ENCODE assay signal across 9 cellular contexts in genomic region chr9:136120119-136120393, GRCh38. TPM values are rescaled to one million over a fixed set of nuclear protein-coding genes. Genes with fewer than 3 reads are reported as not detected.
DNase-seq lines count a peak whose midpoint lies in the region; ATAC-seq and TF ChIP-seq lines count a peak whose summit lies in the region.
"Had no signal": no experiment of that assay in that cellular context is flagged by ENCODE, and none has a peak within 500 bp of the region (broad histone marks: within the 10 kb centered on the region; RNA-seq: fewer than 3 reads in every experiment).

No MANE protein-coding gene starts in this region.

- H3K4me3 ChIP-seq in CD4-positive, alpha-beta memory T cell (ENCODE audit: low read length in 2 of 2) = no peak overlapping the region
- H3K4me3 ChIP-seq in Loucy (ENCODE audit: low read length, poor library complexity, severe bottlenecking) (peak overlapping the region; percentile 77), duodenal mucosa (ENCODE audit: low read depth in 1 of 2, low read length in 2 of 2) (peak overlapping the region; percentile 62 to 74), neural progenitor cell (no peak overlapping the region)

- H3K36me3 ChIP-seq in CD4-positive, alpha-beta memory T cell (ENCODE audit: insufficient read depth, low read length) = peaks cover 11% of the 10 kb centered on the region
- H3K36me3 ChIP-seq in Loucy (ENCODE audit: insufficient read depth, low read length) (no peaks in the 10 kb centered on the region), duodenal mucosa (ENCODE audit: control insufficient read depth in 1 of 2, insufficient read depth in 2 of 2, low read length in 2 of 2) (peaks cover 5 to 15% of the 10 kb centered on the region in 2 donors), neural progenitor cell (no peaks in the 10 kb centered on the region)

- H3F3A ChIP-seq in Loucy (ENCODE audit: low read depth) = no peaks in the 10 kb centered on the region
- peaks cover 16% of the 10 kb centered on the region for H3F3A ChIP-seq in neural progenitor cell (ENCODE audit: low read depth)

- ATAC-seq in HG03135 (IDR thresholded peaks at IDR 0.05; ENCODE audit: unreplicated experiment) (no peak), GM18873 (IDR thresholded peaks at IDR 0.05; ENCODE audit: low FRiP score, unreplicated experiment) (no peak)

- no peaks in the 10 kb centered on the region for H3K9me3 ChIP-seq in CD4-positive, alpha-beta memory T cell (ENCODE audit: control insufficient read depth in 1 of 2, low read length in 2 of 2)
- H3K9me3 ChIP-seq in Loucy (ENCODE audit: insufficient read depth, low read depth, low read length) = no peaks in the 10 kb centered on the region
- no peaks in the 10 kb centered on the region for H3K9me3 ChIP-seq in duodenal mucosa (ENCODE audit: control insufficient read depth in 1 of 2, low read length in 2 of 2)
- no peaks in the 10 kb centered on the region for H3K9me3 ChIP-seq in neural progenitor cell (ENCODE audit: low read depth)

- H3K9me3 Mint-ChIP-seq in CD4-positive, alpha-beta memory T cell = no peaks in the 10 kb centered on the region
- peaks cover 3% of the 10 kb centered on the region for H3K9me3 Mint-ChIP-seq in neural progenitor cell

- intact Hi-C loops in CD4-positive, alpha-beta memory T cell (cut with micrococcal nuclease) = no loop called here

- H3K27me3 ChIP-seq in CD4-positive, alpha-beta memory T cell (ENCODE audit: insufficient read depth, low read length) = no peaks in the 10 kb centered on the region
- H3K27me3 ChIP-seq in Loucy (ENCODE audit: insufficient read depth, low read length, poor library complexity, severe bottlenecking) (no peaks in the 10 kb centered on the region), duodenal mucosa (ENCODE audit: control insufficient read depth in 1 of 2, insufficient read depth in 2 of 2, low read length in 2 of 2) (peaks cover 0 to 7% of the 10 kb centered on the region in 2 donors), neural progenitor cell (peaks cover 7% of the 10 kb centered on the region)

- H3K4me3 Mint-ChIP-seq in CD4-positive, alpha-beta memory T cell = peak overlapping the region; percentile 67 to 82 (median 72)
- H3K4me3 Mint-ChIP-seq in neural progenitor cell = peak overlapping the region; percentile 86

- H4K20me1 ChIP-seq in Loucy (ENCODE audit: insufficient read depth, low read length, poor library complexity, severe bottlenecking) (peaks cover 6% of the 10 kb centered on the region), neural progenitor cell (ENCODE audit: low read depth) (peaks cover 7% of the 10 kb centered on the region)

- peak overlapping the region; percentile 99 for H3K9ac ChIP-seq in Loucy (ENCODE audit: low read depth, low read length, poor library complexity, severe bottlenecking)
- H3K9ac ChIP-seq in duodenal mucosa (ENCODE audit: low read depth in 1 of 2, low read length in 2 of 2) = peak overlapping the region; percentile 68 to 80
- H3K9ac ChIP-seq in neural progenitor cell = no peak overlapping the region

- H3K36me3 Mint-ChIP-seq in CD4-positive, alpha-beta memory T cell = peaks cover 0 to 1% of the 10 kb centered on the region in 2 donors
- H3K36me3 Mint-ChIP-seq in neural progenitor cell = no peaks in the 10 kb centered on the region

- H3K27ac Mint-ChIP-seq in CD4-positive, alpha-beta memory T cell = peak overlapping the region in 6 of 7 donors; percentile 50 to 88 (median 77)
- no peak overlapping the region for H3K27ac Mint-ChIP-seq in neural progenitor cell

- H3K79me2 ChIP-seq in Loucy (ENCODE audit: insufficient read depth, low read length) (peaks cover 47% of the 10 kb centered on the region), neural progenitor cell (ENCODE audit: low read depth) (peaks cover 20% of the 10 kb centered on the region)

- no peaks in the 10 kb centered on the region for H3K9me2 ChIP-seq in Loucy (replicated peaks; ENCODE audit: low read depth, low read length)

- peak overlapping the region; percentile 97 for H3K4me2 ChIP-seq in Loucy (ENCODE audit: low read depth, low read length, poor library complexity, severe bottlenecking)
- no peak overlapping the region for H3K4me2 ChIP-seq in neural progenitor cell

- H3K27ac ChIP-seq in CD4-positive, alpha-beta memory T cell (ENCODE audit: low read depth, low read length) = no peak overlapping the region
- no peak overlapping the region for H3K27ac ChIP-seq in duodenal mucosa (ENCODE audit: low read depth, low read length)
- no peak overlapping the region for H3K27ac ChIP-seq in neural progenitor cell

- no peak overlapping the region for H2AFZ ChIP-seq in Loucy (ENCODE audit: low read length)
- no peak overlapping the region for H2AFZ ChIP-seq in neural progenitor cell (replicated peaks)

- peak in 1 of 5 donors; percentile 26 for DNase-seq in CD4-positive, alpha-beta memory T cell
- DNase-seq in neural progenitor cell (ENCODE audit: low spot score) = no peak
- no peak for DNase-seq in NCI-H82 treated with DMSO at 0.1 percent for 48 hours (lab: John Stamatoyannopoulos, UW; ENCODE audit: unreplicated experiment)
- no peak for DNase-seq in hippocampal formation (lab: John Stamatoyannopoulos, UW)
- DNase-seq: NCI-H2107 had no signal

- POLR2A ChIA-PET in CD4-positive, alpha-beta memory T cell (lab: Charles Lee; ENCODE audit: partially characterized antibody) = interaction anchor here (1.0 to 5.8 kb wide), 3 partner anchors 12 to 141 kb away, joined by 3 to 67 read pairs (median 58); partner anchors contain the start of gene NACC2

- CTCF ChIA-PET in CD4-positive, alpha-beta memory T cell (lab: Charles Lee; ENCODE audit: partially characterized antibody) = interaction anchor here (0.6 to 5.7 kb wide), 3 partner anchors 10 to 153 kb away, joined by 3 to 75 read pairs (median 64); no protein-coding TSS in a partner anchor

- H3K4me1 ChIP-seq in CD4-positive, alpha-beta memory T cell (ENCODE audit: insufficient read depth, low read length) = peaks cover 28% of the 10 kb centered on the region
- peaks cover 18% of the 10 kb centered on the region for H3K4me1 ChIP-seq in Loucy (ENCODE audit: insufficient read depth, low read length, poor library complexity, severe bottlenecking)
- H3K4me1 ChIP-seq in duodenal mucosa (ENCODE audit: control insufficient read depth in 1 of 2, insufficient read depth in 2 of 2, low read length in 2 of 2) = peaks cover 20 to 28% of the 10 kb centered on the region in 2 donors
- H3K4me1 ChIP-seq in neural progenitor cell = peaks cover 7% of the 10 kb centered on the region

- no peak for TF ChIP-seq CTCF in Loucy (conservative IDR thresholded peaks at IDR 0.05; ENCODE audit: low read length)
- no peak for TF ChIP-seq CTCF in neural progenitor cell (IDR thresholded peaks at IDR 0.05)

- H3K4me1 Mint-ChIP-seq in CD4-positive, alpha-beta memory T cell = peaks cover 1 to 19% (median 3%) of the 10 kb centered on the region in 4 donors
- peaks cover 3% of the 10 kb centered on the region for H3K4me1 Mint-ChIP-seq in neural progenitor cell

- H3K27me3 Mint-ChIP-seq in CD4-positive, alpha-beta memory T cell = peaks cover 2 to 3% of the 10 kb centered on the region in 2 donors
- H3K27me3 Mint-ChIP-seq in neural progenitor cell (ENCODE audit: insufficient read depth, low read depth) = peaks cover 9% of the 10 kb centered on the region

RNA-seq across cellular contexts. Expression of gene TMEM250, which starts 1.4 kb away (rescaled TPM):
- 10 to 100 TPM; 52.1 to 55.8 TPM for total RNA-seq in CD4-positive, alpha-beta memory T cell
- polyA plus RNA-seq in CD4-positive, alpha-beta memory T cell = 10 to 100 TPM; 46.7 to 67.3 TPM
- total RNA-seq in neural progenitor cell (ENCODE audit: low replicate concordance) = 16.3 and 46.2 TPM in 2 replicates

RNA-seq across cellular contexts. Expression of gene NACC2, which starts 25.0 kb away (rescaled TPM):
- 10 to 100 TPM; 11.5 to 12.2 TPM for total RNA-seq in CD4-positive, alpha-beta memory T cell
- polyA plus RNA-seq in CD4-positive, alpha-beta memory T cell = 1 to 10 TPM in 1 of 2 donors, under 1 TPM in 1; 0.58 to 2.6 TPM
- total RNA-seq in neural progenitor cell (ENCODE audit: low replicate concordance) = 4.5 and 9.1 TPM in 2 replicates

Comparison
In these comparisons a context has a peak if more than half of its experiments do, and no peak if none do; other contexts are left out.
1. H3K4me3 ChIP-seq: peak in Loucy (single experiment) and duodenal mucosa (2 of 2); none in CD4-positive, alpha-beta memory T cell (0 of 2) and neural progenitor cell (single experiment).